In the genomic region with DNA sequence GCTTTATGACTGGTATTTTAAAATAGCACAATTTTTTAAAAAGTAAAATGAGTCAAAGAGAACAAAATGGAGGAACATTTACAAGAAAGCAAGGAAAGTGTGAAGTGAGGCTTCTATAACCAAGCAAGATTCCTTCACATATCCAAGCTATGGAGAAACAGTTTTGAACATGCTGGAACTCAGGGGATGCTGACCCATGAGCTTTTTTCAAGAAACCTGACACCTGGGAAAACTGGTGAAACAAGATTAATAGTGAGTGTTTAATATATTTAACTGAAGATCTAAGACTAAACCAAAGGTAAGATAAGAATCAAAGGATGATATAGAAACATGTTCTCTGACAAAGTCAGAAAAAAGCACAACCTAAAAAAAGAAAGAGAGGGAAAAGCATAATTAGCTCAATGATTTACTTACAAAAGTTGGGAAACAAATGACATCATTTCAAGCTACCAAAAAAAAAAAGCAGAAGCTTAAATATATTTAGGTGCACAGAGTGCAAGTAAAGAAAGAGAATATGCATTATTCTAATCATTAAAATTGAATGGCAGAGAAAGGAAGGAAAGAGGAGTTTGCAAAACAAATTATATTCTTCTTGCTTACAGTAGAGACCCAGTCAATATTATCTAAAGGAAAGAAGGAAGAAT, we compare ENCODE assay signal across 1 cellular context.
TF ChIP-seq lines count a peak whose summit lies in the region.

No MANE protein-coding gene starts in this region.

TF ChIP-seq in H1, 55 proteins besides CTCF, POLR2A, EP300 and RAD21:
- TF ChIP-seq BACH1 (IDR thresholded peaks at IDR 0.05; ENCODE audit: low read length) = no peak
- no peak for TF ChIP-seq RBBP5 (IDR thresholded peaks at IDR 0.05; ENCODE audit: borderline replicate concordance, low read depth, low read length)
- TF ChIP-seq NRF1 (IDR thresholded peaks at IDR 0.05; ENCODE audit: low read depth, low read length) = no peak
- TF ChIP-seq SRF (IDR thresholded peaks at IDR 0.05; ENCODE audit: low read depth, low read length) = no peak
- no peak for TF ChIP-seq RXRA (IDR thresholded peaks at IDR 0.05; ENCODE audit: insufficient read depth, low read depth, low read length)
- TF ChIP-seq, protein P1, sequence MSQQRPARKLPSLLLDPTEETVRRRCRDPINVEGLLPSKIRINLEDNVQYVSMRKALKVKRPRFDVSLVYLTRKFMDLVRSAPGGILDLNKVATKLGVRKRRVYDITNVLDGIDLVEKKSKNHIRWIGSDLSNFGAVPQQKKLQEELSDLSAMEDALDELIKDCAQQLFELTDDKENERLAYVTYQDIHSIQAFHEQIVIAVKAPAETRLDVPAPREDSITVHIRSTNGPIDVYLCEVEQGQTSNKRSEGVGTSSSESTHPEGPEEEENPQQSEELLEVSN (IDR thresholded peaks at IDR 0.05) = no peak
- no peak for TF ChIP-seq SIX5 (IDR thresholded peaks at IDR 0.05; ENCODE audit: low read depth, low read length)
- TF ChIP-seq SP1 (IDR thresholded peaks at IDR 0.05; ENCODE audit: low read depth, low read length) = no peak
